Comparison of ENCODE assay signal across 8 cellular contexts in genomic region chr7:95476904-95477594, GRCh38. TPM values are rescaled to one million over a fixed set of nuclear protein-coding genes. Genes with fewer than 3 reads are reported as not detected.
DNase-seq lines count a peak whose midpoint lies in the region; ATAC-seq, FAIRE-seq and TF ChIP-seq lines count a peak whose summit lies in the region.

No MANE protein-coding gene starts in this region.

- peak; percentile 64 for ATAC-seq in GM19043 (IDR thresholded peaks at IDR 0.05; ENCODE audit: low read depth, unreplicated experiment)
- ATAC-seq in HG03457 (IDR thresholded peaks at IDR 0.05; ENCODE audit: unreplicated experiment), result peak; percentile 60

- no peaks in the 10 kb centered on the region for H3K36me3 ChIP-seq in stomach

- DNase-seq in NCI-H526 (lab: John Stamatoyannopoulos, UW), result peak; percentile 60 to 91
- DNase-seq in activated CD4-positive, alpha-beta memory T cell treated with anti-CD3 and anti-CD28 coated beads for 36 hours, result peak; percentile 62
- peak; percentile 70 for DNase-seq in midbrain (lab: John Stamatoyannopoulos, UW)
- peak; percentile 77 for DNase-seq in stomach

- TF ChIP-seq CTCF in C4-2B (conservative IDR thresholded peaks at IDR 0.05), result peak; percentile 92
- TF ChIP-seq CTCF in stomach (IDR thresholded peaks at IDR 0.05), result peak in 5 of 7 experiments; percentile 6 to 76 (median 67)

- peak; percentile 93 for FAIRE-seq in endometrium (lab: Jason Lieb, UNC)

- TF ChIP-seq EP300 in stomach (IDR thresholded peaks at IDR 0.05), result no peak

- POLR2A ChIA-PET in activated CD4-positive, alpha-beta memory T cell treated with anti-CD3 and anti-CD28 coated beads for 36 hours (lab: Charles Lee), result interaction anchor here (0.6 kb wide), 1 partner anchor 20 kb away, joined by 3 read pairs; no protein-coding TSS in a partner anchor

- no peaks in the 10 kb centered on the region for H3K9me3 ChIP-seq in stomach

- H3K4me1 Mint-ChIP-seq in activated CD4-positive, alpha-beta memory T cell treated with anti-CD3 and anti-CD28 coated beads for 36 hours (ENCODE audit: low read depth), result no peaks in the 10 kb centered on the region

- TF ChIP-seq POLR2A in stomach (IDR thresholded peaks at IDR 0.05), result no peak

- CTCF ChIA-PET in activated CD4-positive, alpha-beta memory T cell treated with anti-CD3 and anti-CD28 coated beads for 36 hours (lab: Charles Lee), result interaction anchor here (0.6 to 3.1 kb wide), 19 partner anchors 8 to 1031 kb away, joined by 3 to 52 read pairs (median 4); partner anchors contain the start of genes ASB4 and PON3

- H3K27me3 ChIP-seq in stomach, result peaks cover 0 to 4% (median 0%) of the 10 kb centered on the region in 3 donors

- H3K27ac ChIP-seq in C4-2B (no peak overlapping the region), stomach (no peak overlapping the region)

- H3K27me3 Mint-ChIP-seq in activated CD4-positive, alpha-beta memory T cell treated with anti-CD3 and anti-CD28 coated beads for 36 hours, result peaks cover 6% of the 10 kb centered on the region

- no peak overlapping the region for H3K4me3 ChIP-seq in stomach

- H3K4me3 Mint-ChIP-seq in activated CD4-positive, alpha-beta memory T cell treated with anti-CD3 and anti-CD28 coated beads for 36 hours, result no peak overlapping the region

- no peaks in the 10 kb centered on the region for H3K36me3 Mint-ChIP-seq in activated CD4-positive, alpha-beta memory T cell treated with anti-CD3 and anti-CD28 coated beads for 36 hours

- H3K4me1 ChIP-seq in stomach, result peaks cover 0 to 17% (median 9%) of the 10 kb centered on the region in 4 donors

- no peak overlapping the region for H3K27ac Mint-ChIP-seq in activated CD4-positive, alpha-beta memory T cell treated with anti-CD3 and anti-CD28 coated beads for 36 hours

- 9 to 10% (median 10%) methylated on average over 11 of the region's 11 CpGs for WGBS in stomach, 5 donors

- H3K9me3 Mint-ChIP-seq in activated CD4-positive, alpha-beta memory T cell treated with anti-CD3 and anti-CD28 coated beads for 36 hours, result no peaks in the 10 kb centered on the region

- intact Hi-C loops in activated CD4-positive, alpha-beta memory T cell treated with anti-CD3 and anti-CD28 coated beads for 36 hours (cut with micrococcal nuclease), result loop anchor here (2.0 to 10.0 kb wide), 5 partner anchors 82 to 1028 kb away; partner anchors contain the start of genes PON3 and SGCE
- intact Hi-C loops in stomach (cut with DNase I; ENCODE audit: low total_unique reads), result no loop called here

RNA-seq across cellular contexts. Expression of gene ASB4, which starts 8.7 kb away (rescaled TPM):
- not detected for total RNA-seq in activated CD4-positive, alpha-beta memory T cell treated with anti-CD3 and anti-CD28 coated beads for 36 hours
- total RNA-seq in stomach, result under 1 TPM in 1 of 5 donors, not detected in 4; 0.18 TPM
- 1 to 10 TPM in 1 of 3 donors, under 1 TPM in 2; 0.03 to 1.7 (median 0.37) TPM for polyA plus RNA-seq in stomach

RNA-seq across cellular contexts. Expression of gene PON2, which starts 42.2 kb away (rescaled TPM):
- 1 to 10 TPM; 3.6 to 5.0 TPM for total RNA-seq in activated CD4-positive, alpha-beta memory T cell treated with anti-CD3 and anti-CD28 coated beads for 36 hours
- 100 to 1,000 TPM in 2 of 5 donors, 10 to 100 TPM in 3; 14.0 to 151 (median 79.9) TPM for total RNA-seq in stomach
- 10 to 100 TPM in 2 of 3 donors, 1 to 10 TPM in 1; 6.3 to 23.1 (median 16.2) TPM for polyA plus RNA-seq in stomach
